Comparison of ENCODE assay signal across 18 cellular contexts in the genomic region with DNA sequence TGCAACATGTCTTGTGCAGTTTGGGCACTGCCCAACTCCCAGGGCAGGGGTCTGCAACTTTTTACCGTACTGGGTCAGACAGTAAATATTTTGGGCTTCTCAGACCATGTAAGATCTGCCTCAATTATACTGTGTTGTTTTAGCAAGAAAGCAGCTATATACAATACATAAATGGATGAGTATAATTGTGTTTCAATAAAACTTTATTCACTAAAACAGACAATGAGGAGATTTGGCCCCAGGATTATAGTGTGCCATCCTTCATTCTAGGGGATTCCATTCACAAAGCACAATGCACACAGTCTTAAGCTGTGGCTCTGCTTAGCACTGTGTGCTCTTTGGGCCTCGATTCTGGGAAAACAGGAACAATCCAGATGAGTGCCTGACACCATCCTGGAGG.
"Had no signal": no experiment of that assay in that cellular context is flagged by ENCODE, and none has a peak within 500 bp of the region (broad histone marks: within the 10 kb centered on the region; RNA-seq: fewer than 3 reads in every experiment).

No MANE protein-coding gene starts in this region.

- H3K4me3 ChIP-seq: stomach, suprapubic skin, testis, thoracic aorta, thyroid gland, tibial artery, tibial nerve, transverse colon, upper lobe of left lung, upper lobe of right lung, uterus, vagina had no signal

- DNase-seq: stimulated activated naive CD4-positive, alpha-beta T cell; stimulated activated naive CD4-positive, alpha-beta T cell treated with Interleukin-2 at 50 U/mL for 16 hours; stimulated activated naive CD8-positive, alpha-beta T cell treated with anti-CD3 and anti-CD28 coated beads, Interleukin-15, amount 100 ng/mL, for 72 hours; stomach; substantia nigra; testis; thyroid gland; tibial artery; transverse colon; trophoblast cell; upper lobe of left lung; upper lobe of right lung; uterus had no signal

- H3K9me3 ChIP-seq: stomach, suprapubic skin, testis, thoracic aorta, thyroid gland, tibial artery, tibial nerve, transverse colon, upper lobe of left lung, upper lobe of right lung, uterus, vagina had no signal

- H3K4me1 ChIP-seq: thyroid gland, transverse colon, upper lobe of left lung, upper lobe of right lung, uterus, vagina had no signal

- ATAC-seq: upper lobe of right lung had no signal

- FAIRE-seq: urothelium cell line had no signal

- H3K27ac ChIP-seq: stomach, suprapubic skin, testis, thoracic aorta, thyroid gland, tibial nerve, transverse colon, upper lobe of left lung, upper lobe of right lung, uterus, vagina had no signal

- H3K36me3 ChIP-seq: stomach, suprapubic skin, thoracic aorta, thyroid gland, tibial artery, tibial nerve, transverse colon, upper lobe of left lung, upper lobe of right lung, uterus, vagina had no signal

- H3K27me3 ChIP-seq: stomach, suprapubic skin, testis, thyroid gland, tibial artery, tibial nerve, transverse colon, upper lobe of left lung, upper lobe of right lung, uterus, vagina had no signal
